20 cellular contexts compared by ENCODE assay signal in the genomic region with DNA sequence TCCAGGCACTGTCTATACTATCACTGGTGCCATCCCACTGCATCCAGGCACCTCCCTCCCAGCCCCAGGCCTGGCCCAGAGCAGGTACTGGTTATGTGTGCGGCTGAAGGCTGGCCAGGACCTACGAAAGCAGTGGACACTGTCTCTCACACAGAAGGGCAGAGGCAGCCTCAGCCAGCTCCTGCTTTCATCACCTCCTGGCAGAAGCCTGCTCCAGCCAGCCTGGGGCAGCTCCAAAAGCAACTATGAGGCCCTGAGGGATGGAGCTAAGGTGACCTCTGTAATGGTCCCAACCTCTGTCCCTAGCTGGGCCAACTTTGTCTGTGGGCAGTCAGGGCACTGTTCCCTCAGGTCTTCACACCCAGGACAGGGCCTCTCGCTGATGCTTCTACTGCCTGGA. TPM values are rescaled to one million over a fixed set of nuclear protein-coding genes. Genes with fewer than 3 reads are reported as not detected.
A peak's percentile ranks its signal among the peaks of the same experiment; 100 is the strongest.
DNase-seq lines count a peak whose midpoint lies in the region; ATAC-seq and TF ChIP-seq lines count a peak whose summit lies in the region.
"Had no signal": no experiment of that assay in that cellular context is flagged by ENCODE, and none has a peak within 500 bp of the region (broad histone marks: within the 10 kb centered on the region; RNA-seq: fewer than 3 reads in every experiment).

No MANE protein-coding gene starts in this region.

- H3K36me3 Mint-ChIP-seq in activated CD8-positive, alpha-beta memory T cell treated with anti-CD3 and anti-CD28 coated beads, Interleukin-2, amount 10 ng/mL, durations not matched to agents 7 days and 5 days = no peaks in the 10 kb centered on the region
- peaks cover 21% of the 10 kb centered on the region for H3K36me3 Mint-ChIP-seq in nephron (ENCODE audit: low read depth)

- no peak for TF ChIP-seq CTCF in nephron (IDR thresholded peaks at IDR 0.05; ENCODE audit: unreplicated experiment in 3 of 3)
- TF ChIP-seq CTCF in transverse colon (IDR thresholded peaks at IDR 0.05) = no peak

- peak overlapping the region; percentile 86 to 94 (median 88) for H3K27ac ChIP-seq in transverse colon
- H3K27ac ChIP-seq: 22Rv1, suprapubic skin had no signal

- H3K27ac Mint-ChIP-seq in activated CD8-positive, alpha-beta memory T cell treated with anti-CD3 and anti-CD28 coated beads, Interleukin-2, amount 10 ng/mL, durations not matched to agents 7 days and 5 days = peak overlapping the region; percentile 2
- H3K27ac Mint-ChIP-seq in nephron = peak overlapping the region; percentile 87 to 94 (median 89)
- H3K27ac Mint-ChIP-seq: activated CD4-positive, alpha-beta T cell treated with anti-CD3 and anti-CD28 coated beads for 36 hours; B cell had no signal

- no peak overlapping the region for H3K4me3 ChIP-seq in transverse colon
- H3K4me3 ChIP-seq: HAP-1, suprapubic skin had no signal

- no peaks in the 10 kb centered on the region for H3K27me3 ChIP-seq in transverse colon
- H3K27me3 ChIP-seq: suprapubic skin had no signal

- TF ChIP-seq POLR2A in transverse colon (IDR thresholded peaks at IDR 0.05) = no peak

- DNase-seq in activated CD8-positive, alpha-beta memory T cell treated with anti-CD3 and anti-CD28 coated beads, Interleukin-2, amount 10 ng/mL, durations not matched to agents 7 days and 5 days = no peak
- DNase-seq in activated CD8-positive, alpha-beta memory T cell treated with anti-CD3 and anti-CD28 coated beads, Interleukin-2, amount 50 U/mL, for 48 hours = no peak
- DNase-seq in left ventricle myocardium superior (peak; percentile 79), transverse colon (no peak), DMS114 treated with DMSO at 0.1 percent for 48 hours (lab: John Stamatoyannopoulos, UW; ENCODE audit: unreplicated experiment) (no peak), T-helper 1 cell (no peak), NCI-H345 treated with DMSO at 0.1 percent for 48 hours (lab: John Stamatoyannopoulos, UW; ENCODE audit: unreplicated experiment) (no peak)
- DNase-seq: activated CD4-positive, alpha-beta T cell treated with anti-CD3 and anti-CD28 coated beads for 36 hours; activated gamma-delta T cell; amygdala; Kasumi-1; kidney glomerular epithelial cell; NCI-H1417; stimulated activated CD4-positive, alpha-beta T cell treated with anti-CD3 and anti-CD28 coated beads, Interleukin-4, amount 100 ng/mL, for 4 hours had no signal

- peaks cover 67 to 86% (median 80%) of the 10 kb centered on the region in 4 donors for H3K4me1 ChIP-seq in transverse colon
- H3K4me1 ChIP-seq: HAP-1 had no signal

- CTCF ChIA-PET in activated CD8-positive, alpha-beta memory T cell treated with anti-CD3 and anti-CD28 coated beads, Interleukin-2, amount 10 ng/mL, durations not matched to agents 7 days and 5 days (lab: Charles Lee) = interaction anchor here (1.3 to 15.6 kb wide), 2 partner anchors 23 to 65 kb away, joined by 3 to 139 read pairs; no protein-coding TSS in a partner anchor

- H3K4me3 Mint-ChIP-seq in activated CD8-positive, alpha-beta memory T cell treated with anti-CD3 and anti-CD28 coated beads, Interleukin-2, amount 10 ng/mL, durations not matched to agents 7 days and 5 days = no peak overlapping the region
- peak overlapping the region in 1 of 3 experiments; percentile 49 for H3K4me3 Mint-ChIP-seq in nephron
- H3K4me3 Mint-ChIP-seq: activated CD4-positive, alpha-beta T cell treated with anti-CD3 and anti-CD28 coated beads for 36 hours; B cell had no signal

- TF ChIP-seq EP300 in transverse colon (IDR thresholded peaks at IDR 0.05; ENCODE audit: low read depth) = no peak

- H3K9me3 Mint-ChIP-seq in activated CD8-positive, alpha-beta memory T cell treated with anti-CD3 and anti-CD28 coated beads, Interleukin-2, amount 10 ng/mL, durations not matched to agents 7 days and 5 days (ENCODE audit: low read depth) = no peaks in the 10 kb centered on the region
- H3K9me3 Mint-ChIP-seq in nephron = no peaks in the 10 kb centered on the region

- H3K4me1 Mint-ChIP-seq in activated CD8-positive, alpha-beta memory T cell treated with anti-CD3 and anti-CD28 coated beads, Interleukin-2, amount 10 ng/mL, durations not matched to agents 7 days and 5 days = peaks cover 5% of the 10 kb centered on the region
- peaks cover 64% of the 10 kb centered on the region for H3K4me1 Mint-ChIP-seq in nephron
- H3K4me1 Mint-ChIP-seq: activated CD4-positive, alpha-beta T cell treated with anti-CD3 and anti-CD28 coated beads for 36 hours had no signal

- no peak for ATAC-seq in activated CD8-positive, alpha-beta memory T cell treated with anti-CD3 and anti-CD28 coated beads, Interleukin-2, amount 10 ng/mL, durations not matched to agents 7 days and 5 days
- ATAC-seq in left ventricle myocardium superior = peak; percentile 46
- ATAC-seq: activated CD4-positive, alpha-beta T cell treated with anti-CD3 and anti-CD28 coated beads for 36 hours had no signal

- 89% methylated on average over 3 of the region's 3 CpGs; no CpG with 5 or more reads in 1 of the 2 donors for WGBS in transverse colon (ENCODE audit: low coverage in 1 of 2), 2 donors

- H3K36me3 ChIP-seq in transverse colon = peaks cover 0 to 5% (median 0%) of the 10 kb centered on the region in 4 donors
- H3K36me3 ChIP-seq: HAP-1 had no signal

- H3K9me3 ChIP-seq in transverse colon = no peaks in the 10 kb centered on the region
- H3K9me3 ChIP-seq: HAP-1, suprapubic skin had no signal

- in situ Hi-C loops in transverse colon (cut with MboI; ENCODE audit: low pct_ligation_motif_present in 1 of 4, low pct_unique_long_range_greater_than_20kb in 1 of 4, low sequenced_read_pairs in 3 of 4) = no loop called here

- H3K27me3 Mint-ChIP-seq in activated CD8-positive, alpha-beta memory T cell treated with anti-CD3 and anti-CD28 coated beads, Interleukin-2, amount 10 ng/mL, durations not matched to agents 7 days and 5 days = no peaks in the 10 kb centered on the region
- peaks cover 4% of the 10 kb centered on the region for H3K27me3 Mint-ChIP-seq in nephron (ENCODE audit: low read depth)
- H3K27me3 Mint-ChIP-seq: activated CD4-positive, alpha-beta T cell treated with anti-CD3 and anti-CD28 coated beads for 36 hours; B cell had no signal

- intact Hi-C loops in left ventricle myocardium superior (cut with micrococcal nuclease) = no loop called here
- intact Hi-C loops in transverse colon (cut with DNase I; ENCODE audit: low total_unique reads) = no loop called here

RNA-seq across cellular contexts. Expression of a gene that starts 18.8 kb away (rescaled TPM):
- under 1 TPM in 1 of 2 experiments, not detected in 1; 0.14 TPM for total RNA-seq in activated CD8-positive, alpha-beta memory T cell treated with anti-CD3 and anti-CD28 coated beads, Interleukin-2, amount 10 ng/mL, durations not matched to agents 7 days and 5 days
- 0.89 TPM for total RNA-seq in left ventricle myocardium superior
- 1,000 to 10,000 TPM in 1 of 4 donors, 100 to 1,000 TPM in 3; 667 to 1,081 (median 790) TPM for total RNA-seq in transverse colon
- total RNA-seq: B cell, mononuclear cell had no signal

RNA-seq across cellular contexts. Expression of a gene that starts 31.2 kb away (rescaled TPM):
- total RNA-seq in activated CD8-positive, alpha-beta memory T cell treated with anti-CD3 and anti-CD28 coated beads, Interleukin-2, amount 10 ng/mL, durations not matched to agents 7 days and 5 days = 10 to 100 TPM; 42.1 to 58.3 TPM
- 66.6 TPM for total RNA-seq in left ventricle myocardium superior
- 100 to 1,000 TPM; 218 to 457 (median 386) TPM for total RNA-seq in transverse colon

RNA-seq across cellular contexts. Expression of a gene that starts 33.5 kb away (rescaled TPM):
- under 1 TPM; 0.41 to 0.49 TPM for total RNA-seq in activated CD8-positive, alpha-beta memory T cell treated with anti-CD3 and anti-CD28 coated beads, Interleukin-2, amount 10 ng/mL, durations not matched to agents 7 days and 5 days
- total RNA-seq in left ventricle myocardium superior (3.5 TPM), transverse colon (10 to 100 TPM in 2 of 4 donors, 1 to 10 TPM in 2; 7.1 to 36.3 (median 20.5) TPM)

RNA-seq across cellular contexts. Expression of a gene that starts 33.6 kb away (rescaled TPM):
- total RNA-seq in activated CD8-positive, alpha-beta memory T cell treated with anti-CD3 and anti-CD28 coated beads, Interleukin-2, amount 10 ng/mL, durations not matched to agents 7 days and 5 days = not detected
- total RNA-seq in left ventricle myocardium superior = not detected
- total RNA-seq in transverse colon = not detected
- total RNA-seq: activated CD4-positive, alpha-beta T cell treated with anti-CD3 and anti-CD28 coated beads for 36 hours; B cell; mononuclear cell; suprapubic skin had no signal

RNA-seq across cellular contexts. Expression of a gene that starts 56.4 kb away (rescaled TPM):
- not detected for total RNA-seq in activated CD8-positive, alpha-beta memory T cell treated with anti-CD3 and anti-CD28 coated beads, Interleukin-2, amount 10 ng/mL, durations not matched to agents 7 days and 5 days
- total RNA-seq in left ventricle myocardium superior (8.9 TPM), transverse colon (10 to 100 TPM in 1 of 4 donors, 1 to 10 TPM in 2, not detected in 1; 3.5 to 20.9 (median 5.7) TPM)
- total RNA-seq: activated CD4-positive, alpha-beta T cell treated with anti-CD3 and anti-CD28 coated beads for 36 hours; B cell had no signal

Comparison
In these comparisons a context has a peak if more than half of its experiments do, and no peak if none do; other contexts are left out.
1. RNA of a gene that starts 18.8 kb away (total RNA-seq): 667 to 1,081 TPM in transverse colon; 0.89 TPM in left ventricle myocardium superior (single experiment) and 0.14 TPM in activated CD8-positive, alpha-beta memory T cell treated with anti-CD3 and anti-CD28 coated beads, Interleukin-2, amount 10 ng/mL, durations not matched to agents 7 days and 5 days; every median in the first group is over 100 times any median in the second.